Comparison of ENCODE assay signal across 8 cellular contexts in the genomic region with DNA sequence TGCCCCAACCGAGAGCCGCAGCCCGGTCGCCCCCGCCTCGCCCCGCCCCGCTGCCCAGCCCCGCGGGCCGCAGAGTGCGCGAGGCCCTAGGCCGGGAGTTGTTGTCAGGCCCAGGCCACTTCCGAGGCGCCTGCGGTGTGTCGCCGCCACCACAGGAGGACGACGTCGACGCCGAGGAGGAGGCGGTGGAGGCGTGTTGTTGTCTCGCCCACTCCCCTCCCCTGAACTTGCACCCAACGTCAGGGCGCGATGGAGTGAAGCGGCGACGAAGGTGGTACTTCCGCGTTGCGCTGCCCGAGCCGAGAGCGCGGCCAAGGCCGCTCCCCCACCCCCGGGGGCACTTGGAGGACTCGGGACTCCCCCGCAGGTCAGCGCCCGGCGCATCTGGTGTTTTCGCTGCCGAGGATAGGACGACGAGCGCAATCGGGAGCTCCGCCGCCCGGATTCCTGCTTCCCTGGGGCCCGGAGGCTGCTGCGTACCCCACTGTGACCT. TPM values are rescaled to one million over a fixed set of nuclear protein-coding genes. Genes with fewer than 3 reads are reported as not detected.
DNase-seq lines count a peak whose midpoint lies in the region; ATAC-seq and TF ChIP-seq lines count a peak whose summit lies in the region.

A gene (plus strand): TSS at position 277 of the 493 bp plus-strand sequence. CDS start 386 bp downstream, outside the sequence.

- peak within 1 kb of the TSS; percentile 76 to 92 (median 77) for H3K4me3 ChIP-seq in right lobe of liver

- no peaks in the 10 kb centered on the region for H3K27me3 ChIP-seq in right lobe of liver

- H3K9me3 ChIP-seq in right lobe of liver = no peaks in the 10 kb centered on the region

- H3K4me1 Mint-ChIP-seq in dendritic cell treated with granulocyte-macrophage colony-stimulating factor and Interleukin-4, amounts not matched to agents 40 ng/mL and 50 ng/mL, for 4 days (ENCODE audit: low read depth) = peaks cover 14% of the 10 kb centered on the region

- peaks cover 0 to 31% (median 0%) of the 10 kb centered on the region in 4 donors for H3K4me1 ChIP-seq in right lobe of liver

- no peaks in the 10 kb centered on the region for H3K9me3 Mint-ChIP-seq in dendritic cell treated with granulocyte-macrophage colony-stimulating factor and Interleukin-4, amounts not matched to agents 40 ng/mL and 50 ng/mL, for 4 days

- H3K27me3 Mint-ChIP-seq in dendritic cell treated with granulocyte-macrophage colony-stimulating factor and Interleukin-4, amounts not matched to agents 40 ng/mL and 50 ng/mL, for 4 days = no peaks in the 10 kb centered on the region

- TF ChIP-seq POLR2A in right lobe of liver (IDR thresholded peaks at IDR 0.05) = no peak

- H3K27ac Mint-ChIP-seq in dendritic cell treated with granulocyte-macrophage colony-stimulating factor and Interleukin-4, amounts not matched to agents 40 ng/mL and 50 ng/mL, for 4 days = peak within 1 kb of the TSS; percentile 98

- TF ChIP-seq CTCF in AG09319 (IDR thresholded peaks at IDR 0.05; ENCODE audit: low read depth, low read length) (no peak), right lobe of liver (IDR thresholded peaks at IDR 0.05) (no peak)

- H3K36me3 Mint-ChIP-seq in dendritic cell treated with granulocyte-macrophage colony-stimulating factor and Interleukin-4, amounts not matched to agents 40 ng/mL and 50 ng/mL, for 4 days (ENCODE audit: low read depth) = peaks cover 29% of the 10 kb centered on the region

- H3K4me3 Mint-ChIP-seq in dendritic cell treated with granulocyte-macrophage colony-stimulating factor and Interleukin-4, amounts not matched to agents 40 ng/mL and 50 ng/mL, for 4 days = peak within 1 kb of the TSS; percentile 92

- peak; percentile 49 for DNase-seq in AG09319 (ENCODE audit: extremely low read depth, low read depth)
- DNase-seq in NCI-H510A (lab: John Stamatoyannopoulos, UW) = peak; percentile 76
- peak; percentile 90 for DNase-seq in activated CD4-positive, alpha-beta T cell treated with anti-CD3 and anti-CD28 coated beads, Interleukin-2, amount 50 U/mL, for 1 hour
- peak; percentile 84 to 87 (median 87) for DNase-seq in right lobe of liver
- DNase-seq in stimulated activated CD4-positive, alpha-beta T cell treated with anti-CD3 and anti-CD28 coated beads, Interleukin-4, amount 100 ng/mL, for 4 hours = peak; percentile 71 to 88

- ATAC-seq in GM18907 (IDR thresholded peaks at IDR 0.05; ENCODE audit: unreplicated experiment) = peak; percentile 51
- peak; percentile 33 for ATAC-seq in HG03139 (IDR thresholded peaks at IDR 0.05; ENCODE audit: unreplicated experiment)
- peak; percentile 49 to 65 (median 60) for ATAC-seq in right lobe of liver

- H3K27ac ChIP-seq in right lobe of liver = peak within 1 kb of the TSS; percentile 96 to 99 (median 98)

- no peaks in the 10 kb centered on the region for H3K36me3 ChIP-seq in right lobe of liver

- intact Hi-C loops in dendritic cell treated with granulocyte-macrophage colony-stimulating factor and Interleukin-4, amounts not matched to agents 40 ng/mL and 50 ng/mL, for 4 days (cut with micrococcal nuclease) = loop anchor here (5.0 to 10.0 kb wide), 3 partner anchors 37 to 102 kb away; no protein-coding TSS in a partner anchor
- intact Hi-C loops in right lobe of liver (cut with DNase I) = no loop called here

- WGBS in right lobe of liver (ENCODE audit: insufficient coverage, low coverage, low lambda C conversion rate, missing lambda C conversion rate) = 0% methylated on average over 2 of the region's 58 CpGs

RNA-seq across cellular contexts. Expression of the gene that starts here (rescaled TPM):
- 10 to 100 TPM; 21.2 to 35.2 (median 27.1) TPM for total RNA-seq in right lobe of liver

Comparison
In these comparisons a context has a peak if more than half of its experiments do, and no peak if none do; other contexts are left out.
1. Peak in every context shown above with its lines: DNase-seq, ATAC-seq, H3K4me3 ChIP-seq and H3K27ac ChIP-seq.